Comparison of ENCODE assay signal across 1 cellular context in the genomic region with DNA sequence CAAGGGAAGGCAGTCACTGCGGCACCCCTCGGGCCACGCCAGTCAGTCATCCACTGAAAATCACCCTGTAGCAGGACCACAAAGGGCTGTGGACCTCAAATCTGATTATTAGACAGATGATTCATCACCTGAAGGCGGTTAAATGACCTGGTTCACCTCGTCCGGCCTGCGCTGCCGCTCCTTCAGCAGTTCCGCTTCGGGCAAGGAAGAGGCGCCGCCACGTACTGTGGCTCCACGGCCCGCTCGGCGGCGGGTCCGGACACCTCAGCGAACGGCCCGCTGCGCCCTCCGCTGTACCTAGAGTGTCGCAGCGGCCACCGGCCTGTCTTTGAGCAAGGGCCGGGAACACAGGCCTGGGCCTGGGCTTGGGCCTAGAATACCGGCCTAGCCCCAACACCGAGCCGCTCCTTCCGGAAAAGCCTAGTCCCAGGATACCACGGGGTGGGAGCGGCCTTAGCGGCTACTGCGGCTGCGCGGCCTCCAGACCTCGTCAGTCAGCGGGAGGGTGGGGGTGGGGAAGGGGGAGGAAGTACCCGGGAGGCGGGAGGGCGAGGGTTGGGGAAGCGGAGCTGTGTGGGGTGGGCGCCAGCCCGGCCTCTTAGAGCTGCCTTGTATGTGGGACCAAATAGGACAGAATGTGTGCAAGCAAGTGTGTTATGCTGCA.
TF ChIP-seq lines count a peak whose summit lies in the region.

A gene with protein sequence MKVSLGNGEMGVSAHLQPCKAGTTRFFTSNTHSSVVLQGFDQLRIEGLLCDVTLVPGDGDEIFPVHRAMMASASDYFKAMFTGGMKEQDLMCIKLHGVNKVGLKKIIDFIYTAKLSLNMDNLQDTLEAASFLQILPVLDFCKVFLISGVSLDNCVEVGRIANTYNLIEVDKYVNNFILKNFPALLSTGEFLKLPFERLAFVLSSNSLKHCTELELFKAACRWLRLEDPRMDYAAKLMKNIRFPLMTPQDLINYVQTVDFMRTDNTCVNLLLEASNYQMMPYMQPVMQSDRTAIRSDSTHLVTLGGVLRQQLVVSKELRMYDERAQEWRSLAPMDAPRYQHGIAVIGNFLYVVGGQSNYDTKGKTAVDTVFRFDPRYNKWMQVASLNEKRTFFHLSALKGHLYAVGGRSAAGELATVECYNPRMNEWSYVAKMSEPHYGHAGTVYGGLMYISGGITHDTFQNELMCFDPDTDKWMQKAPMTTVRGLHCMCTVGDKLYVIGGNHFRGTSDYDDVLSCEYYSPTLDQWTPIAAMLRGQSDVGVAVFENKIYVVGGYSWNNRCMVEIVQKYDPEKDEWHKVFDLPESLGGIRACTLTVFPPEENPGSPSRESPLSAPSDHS (minus strand): TSS at position 436 of the 664 bp plus-strand sequence. CDS start 545 bp downstream, outside the sequence.

TF ChIP-seq in HEK293, 187 proteins besides CTCF, POLR2A, EP300 and RAD21 (continued from another document):
- TF ChIP-seq ZNF146 (tag by site-specific recombination; IDR thresholded peaks at IDR 0.05) (no peak), ZNF48 (tag by site-specific recombination; IDR thresholded peaks at IDR 0.05) (no peak), ZNF335 (tag by site-specific recombination; conservative IDR thresholded peaks at IDR 0.05) (peak; percentile 86), ZNF558 (tag by site-specific recombination; IDR thresholded peaks at IDR 0.05) (no peak)
- TF ChIP-seq, protein P1, sequence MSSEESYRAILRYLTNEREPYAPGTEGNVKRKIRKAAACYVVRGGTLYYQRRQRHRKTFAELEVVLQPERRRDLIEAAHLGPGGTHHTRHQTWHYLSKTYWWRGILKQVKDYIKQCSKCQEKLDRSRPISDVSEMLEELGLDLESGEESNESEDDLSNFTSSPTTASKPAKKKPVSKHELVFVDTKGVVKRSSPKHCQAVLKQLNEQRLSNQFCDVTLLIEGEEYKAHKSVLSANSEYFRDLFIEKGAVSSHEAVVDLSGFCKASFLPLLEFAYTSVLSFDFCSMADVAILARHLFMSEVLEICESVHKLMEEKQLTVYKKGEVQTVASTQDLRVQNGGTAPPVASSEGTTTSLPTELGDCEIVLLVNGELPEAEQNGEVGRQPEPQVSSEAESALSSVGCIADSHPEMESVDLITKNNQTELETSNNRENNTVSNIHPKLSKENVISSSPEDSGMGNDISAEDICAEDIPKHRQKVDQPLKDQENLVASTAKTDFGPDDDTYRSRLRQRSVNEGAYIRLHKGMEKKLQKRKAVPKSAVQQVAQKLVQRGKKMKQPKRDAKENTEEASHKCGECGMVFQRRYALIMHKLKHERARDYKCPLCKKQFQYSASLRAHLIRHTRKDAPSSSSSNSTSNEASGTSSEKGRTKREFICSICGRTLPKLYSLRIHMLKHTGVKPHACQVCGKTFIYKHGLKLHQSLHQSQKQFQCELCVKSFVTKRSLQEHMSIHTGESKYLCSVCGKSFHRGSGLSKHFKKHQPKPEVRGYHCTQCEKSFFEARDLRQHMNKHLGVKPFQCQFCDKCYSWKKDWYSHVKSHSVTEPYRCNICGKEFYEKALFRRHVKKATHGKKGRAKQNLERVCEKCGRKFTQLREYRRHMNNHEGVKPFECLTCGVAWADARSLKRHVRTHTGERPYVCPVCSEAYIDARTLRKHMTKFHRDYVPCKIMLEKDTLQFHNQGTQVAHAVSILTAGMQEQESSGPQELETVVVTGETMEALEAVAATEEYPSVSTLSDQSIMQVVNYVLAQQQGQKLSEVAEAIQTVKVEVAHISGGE (tag by site-specific recombination; conservative IDR thresholded peaks at IDR 0.05; ENCODE audit: low read depth), result peak; percentile 76
- TF ChIP-seq, protein P2, sequence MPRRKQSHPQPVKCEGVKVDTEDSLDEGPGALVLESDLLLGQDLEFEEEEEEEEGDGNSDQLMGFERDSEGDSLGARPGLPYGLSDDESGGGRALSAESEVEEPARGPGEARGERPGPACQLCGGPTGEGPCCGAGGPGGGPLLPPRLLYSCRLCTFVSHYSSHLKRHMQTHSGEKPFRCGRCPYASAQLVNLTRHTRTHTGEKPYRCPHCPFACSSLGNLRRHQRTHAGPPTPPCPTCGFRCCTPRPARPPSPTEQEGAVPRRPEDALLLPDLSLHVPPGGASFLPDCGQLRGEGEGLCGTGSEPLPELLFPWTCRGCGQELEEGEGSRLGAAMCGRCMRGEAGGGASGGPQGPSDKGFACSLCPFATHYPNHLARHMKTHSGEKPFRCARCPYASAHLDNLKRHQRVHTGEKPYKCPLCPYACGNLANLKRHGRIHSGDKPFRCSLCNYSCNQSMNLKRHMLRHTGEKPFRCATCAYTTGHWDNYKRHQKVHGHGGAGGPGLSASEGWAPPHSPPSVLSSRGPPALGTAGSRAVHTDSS (tag by site-specific recombination; IDR thresholded peaks at IDR 0.05), result no peak
- TF ChIP-seq, protein P3, sequence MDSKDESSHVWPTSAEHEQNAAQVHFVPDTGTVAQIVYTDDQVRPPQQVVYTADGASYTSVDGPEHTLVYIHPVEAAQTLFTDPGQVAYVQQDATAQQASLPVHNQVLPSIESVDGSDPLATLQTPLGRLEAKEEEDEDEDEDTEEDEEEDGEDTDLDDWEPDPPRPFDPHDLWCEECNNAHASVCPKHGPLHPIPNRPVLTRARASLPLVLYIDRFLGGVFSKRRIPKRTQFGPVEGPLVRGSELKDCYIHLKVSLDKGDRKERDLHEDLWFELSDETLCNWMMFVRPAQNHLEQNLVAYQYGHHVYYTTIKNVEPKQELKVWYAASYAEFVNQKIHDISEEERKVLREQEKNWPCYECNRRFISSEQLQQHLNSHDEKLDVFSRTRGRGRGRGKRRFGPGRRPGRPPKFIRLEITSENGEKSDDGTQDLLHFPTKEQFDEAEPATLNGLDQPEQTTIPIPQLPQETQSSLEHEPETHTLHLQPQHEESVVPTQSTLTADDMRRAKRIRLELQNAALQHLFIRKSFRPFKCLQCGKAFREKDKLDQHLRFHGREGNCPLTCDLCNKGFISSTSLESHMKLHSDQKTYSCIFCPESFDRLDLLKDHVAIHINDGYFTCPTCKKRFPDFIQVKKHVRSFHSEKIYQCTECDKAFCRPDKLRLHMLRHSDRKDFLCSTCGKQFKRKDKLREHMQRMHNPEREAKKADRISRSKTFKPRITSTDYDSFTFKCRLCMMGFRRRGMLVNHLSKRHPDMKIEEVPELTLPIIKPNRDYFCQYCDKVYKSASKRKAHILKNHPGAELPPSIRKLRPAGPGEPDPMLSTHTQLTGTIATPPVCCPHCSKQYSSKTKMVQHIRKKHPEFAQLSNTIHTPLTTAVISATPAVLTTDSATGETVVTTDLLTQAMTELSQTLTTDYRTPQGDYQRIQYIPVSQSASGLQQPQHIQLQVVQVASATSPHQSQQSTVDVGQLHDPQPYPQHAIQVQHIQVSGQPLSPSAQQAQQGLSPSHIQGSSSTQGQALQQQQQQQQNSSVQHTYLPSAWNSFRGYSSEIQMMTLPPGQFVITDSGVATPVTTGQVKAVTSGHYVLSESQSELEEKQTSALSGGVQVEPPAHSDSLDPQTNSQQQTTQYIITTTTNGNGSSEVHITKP (tag by site-specific recombination; IDR thresholded peaks at IDR 0.05), result no peak
